In genomic region chrX:41333744-41333993, GRCh38 we compare ENCODE assay signal across 8 cellular contexts. TPM values are rescaled to one million over a fixed set of nuclear protein-coding genes. Genes with fewer than 3 reads are reported as not detected.
DNase-seq lines count a peak whose midpoint lies in the region; ATAC-seq, FAIRE-seq and TF ChIP-seq lines count a peak whose summit lies in the region.

No MANE protein-coding gene starts in this region.

- peak overlapping the region; percentile 96 for H3K27ac ChIP-seq in 22Rv1

- TF ChIP-seq CTCF in 22Rv1 (IDR thresholded peaks at IDR 0.05) (no peak), mesothelial cell of epicardium (IDR thresholded peaks at IDR 0.05; ENCODE audit: unreplicated experiment) (no peak), type B pancreatic cell (conservative IDR thresholded peaks at IDR 0.05) (no peak)

- peaks cover 4% of the 10 kb centered on the region for H3K36me3 Mint-ChIP-seq in T-helper 17 cell (ENCODE audit: low read depth)
- peaks cover 67% of the 10 kb centered on the region for H3K36me3 Mint-ChIP-seq in effector memory CD8-positive, alpha-beta T cell (ENCODE audit: insufficient read depth)
- H3K36me3 Mint-ChIP-seq in mesothelial cell of epicardium, result no peaks in the 10 kb centered on the region
- H3K36me3 Mint-ChIP-seq in type B pancreatic cell, result peaks cover 8% of the 10 kb centered on the region

- peak overlapping the region; percentile 97 for H3K4me3 Mint-ChIP-seq in T-helper 17 cell
- H3K4me3 Mint-ChIP-seq in effector memory CD8-positive, alpha-beta T cell, result peak overlapping the region; percentile 95 to 100
- H3K4me3 Mint-ChIP-seq in mesothelial cell of epicardium, result peak overlapping the region; percentile 90
- H3K4me3 Mint-ChIP-seq in type B pancreatic cell, result peak overlapping the region; percentile 93

- no peak for FAIRE-seq in GM12892 (lab: Jason Lieb, UNC)

- no peaks in the 10 kb centered on the region for H3K9me3 Mint-ChIP-seq in effector memory CD8-positive, alpha-beta T cell
- H3K9me3 Mint-ChIP-seq in mesothelial cell of epicardium (peaks cover 3% of the 10 kb centered on the region), type B pancreatic cell (no peaks in the 10 kb centered on the region)

- H3K27me3 Mint-ChIP-seq in T-helper 17 cell (no peaks in the 10 kb centered on the region), mesothelial cell of epicardium (ENCODE audit: low read depth) (no peaks in the 10 kb centered on the region), type B pancreatic cell (no peaks in the 10 kb centered on the region)
- H3K27me3 Mint-ChIP-seq in effector memory CD8-positive, alpha-beta T cell, result no peaks in the 10 kb centered on the region

- peak; percentile 52 for DNase-seq in GM12892 (ENCODE audit: insufficient read length)
- DNase-seq in NCI-H146 (lab: John Stamatoyannopoulos, UW), result peak; percentile 90
- no peak for DNase-seq in T-helper 17 cell
- DNase-seq in effector memory CD8-positive, alpha-beta T cell, result peak in 1 of 3 experiments; percentile 59
- no peak for DNase-seq in mesothelial cell of epicardium (ENCODE audit: low spot score in 2 of 2, unreplicated experiment in 2 of 2)
- DNase-seq in type B pancreatic cell (ENCODE audit: extremely low spot score, unreplicated experiment), result no peak

- no peaks in the 10 kb centered on the region for H3K9me3 ChIP-seq in T-helper 17 cell (ENCODE audit: control insufficient read depth, low read length, poor library complexity, severe bottlenecking)

- peak overlapping the region; percentile 100 for H3K27ac Mint-ChIP-seq in T-helper 17 cell
- peak overlapping the region; percentile 100 for H3K27ac Mint-ChIP-seq in effector memory CD8-positive, alpha-beta T cell
- H3K27ac Mint-ChIP-seq in mesothelial cell of epicardium, result peak overlapping the region; percentile 100
- H3K27ac Mint-ChIP-seq in type B pancreatic cell, result peak overlapping the region; percentile 100

- peaks cover 27% of the 10 kb centered on the region for H3K4me1 Mint-ChIP-seq in T-helper 17 cell
- peaks cover 13 to 28% of the 10 kb centered on the region in 2 donors for H3K4me1 Mint-ChIP-seq in effector memory CD8-positive, alpha-beta T cell (ENCODE audit: low read depth in 2 of 2)
- H3K4me1 Mint-ChIP-seq in mesothelial cell of epicardium, result peaks cover 25% of the 10 kb centered on the region
- no peaks in the 10 kb centered on the region for H3K4me1 Mint-ChIP-seq in type B pancreatic cell (ENCODE audit: unreplicated experiment)

- TF ChIP-seq POLR2A in GM12892 (IDR thresholded peaks at IDR 0.05; ENCODE audit: low read depth, low read length), result no peak

- ATAC-seq in HG02852 (IDR thresholded peaks at IDR 0.05; ENCODE audit: unreplicated experiment) (peak; percentile 36), T-helper 17 cell (peak; percentile 39)
- ATAC-seq in effector memory CD8-positive, alpha-beta T cell (replicated peaks), result peak; percentile 31

RNA-seq across cellular contexts. Expression of gene DDX3X, which starts 0.3 kb away (rescaled TPM):
- polyA plus RNA-seq in GM12892 (2012; ENCODE audit: missing spikeins), result 141 TPM
- total RNA-seq in T-helper 17 cell, result 100 to 1,000 TPM; 795 to 944 TPM
- 301 to 305 TPM (median 303 TPM) in 3 replicates for total RNA-seq in mesothelial cell of epicardium
- 255 and 276 TPM in 2 replicates for total RNA-seq in type B pancreatic cell (ENCODE audit: low replicate concordance)

Comparison
In these comparisons a context has a peak if more than half of its experiments do, and no peak if none do; other contexts are left out.
1. DNase-seq: peak in GM12892 (single experiment) and NCI-H146 (single experiment); none in T-helper 17 cell (0 of 3), mesothelial cell of epicardium (0 of 2) and type B pancreatic cell (single experiment).
2. Peak in every context shown above with its lines, with median percentiles within 50 percentile points of each other: ATAC-seq, H3K27ac Mint-ChIP-seq and H3K4me3 Mint-ChIP-seq.